ENCODE assay signal across 1 cellular context in genomic region chr12:106288510-106289195, GRCh38.
TF ChIP-seq lines count a peak whose summit lies in the region.

No MANE protein-coding gene starts in this region.

TF ChIP-seq in HepG2, 621 proteins besides CTCF, POLR2A, EP300 and RAD21 (continued from another document and continues in another):
- no peak for TF ChIP-seq BRF2 (CRISPR knock-in tag; IDR thresholded peaks at IDR 0.05)
- TF ChIP-seq ELF1 (CRISPR knock-in tag; IDR thresholded peaks at IDR 0.05): peak; percentile 14; the same call in 1 of the 2 replicates
- no peak for TF ChIP-seq SNAPC4 (CRISPR knock-in tag; IDR thresholded peaks at IDR 0.05)
- no peak for TF ChIP-seq HOXA7 (CRISPR knock-in tag; IDR thresholded peaks at IDR 0.05)
- TF ChIP-seq STAT6 (CRISPR knock-in tag; IDR thresholded peaks at IDR 0.05; ENCODE audit: borderline replicate concordance): no peak
- peak; percentile 59 for TF ChIP-seq SALL1 (CRISPR knock-in tag; IDR thresholded peaks at IDR 0.05)
- TF ChIP-seq ZNF549 (CRISPR knock-in tag; IDR thresholded peaks at IDR 0.05): no peak
- TF ChIP-seq ZNF639 (CRISPR knock-in tag; conservative IDR thresholded peaks at IDR 0.05): no peak
- TF ChIP-seq XRCC5 (optimal IDR thresholded peaks at IDR 0.05; ENCODE audit: low read length): no peak
- no peak for TF ChIP-seq ZNF3 (CRISPR knock-in tag; IDR thresholded peaks at IDR 0.05)
- TF ChIP-seq TFDP1 (CRISPR knock-in tag; IDR thresholded peaks at IDR 0.05; ENCODE audit: borderline replicate concordance): peak; percentile 42; the same call in 1 of the 2 replicates
- no peak for TF ChIP-seq MXD1 (CRISPR knock-in tag; IDR thresholded peaks at IDR 0.05)
- no peak for TF ChIP-seq SRSF4 (IDR thresholded peaks at IDR 0.05; ENCODE audit: low read depth, low read length, poor library complexity, severe bottlenecking)
- no peak for TF ChIP-seq ZNF276 (CRISPR knock-in tag; IDR thresholded peaks at IDR 0.05; ENCODE audit: low read depth)
- peak; percentile 80; the same call in 1 of the 2 replicates for TF ChIP-seq FOXK1 (CRISPR knock-in tag; IDR thresholded peaks at IDR 0.05; ENCODE audit: borderline replicate concordance, low read depth)
- no peak for TF ChIP-seq KIAA2018 (CRISPR knock-in tag; IDR thresholded peaks at IDR 0.05; ENCODE audit: borderline replicate concordance)
- TF ChIP-seq PHB2 (IDR thresholded peaks at IDR 0.05; ENCODE audit: partially characterized antibody): no peak
- TF ChIP-seq PRPF4 (IDR thresholded peaks at IDR 0.05; ENCODE audit: low read depth, low read length, poor library complexity, severe bottlenecking): peak; percentile 25
- no peak for TF ChIP-seq MAZ (IDR thresholded peaks at IDR 0.05; ENCODE audit: borderline replicate concordance, low read depth, low read length)
- TF ChIP-seq MAZ (CRISPR knock-in tag; IDR thresholded peaks at IDR 0.05; ENCODE audit: low read depth): peak; percentile 46; the same call in 1 of the 2 replicates
- TF ChIP-seq ZNF784 (CRISPR knock-in tag; IDR thresholded peaks at IDR 0.05; ENCODE audit: borderline replicate concordance): 0 out of 2 replicates have a peak, but pooled peaks have one; percentile 32
- TF ChIP-seq ZNF530 (CRISPR knock-in tag; IDR thresholded peaks at IDR 0.05; ENCODE audit: low read depth): no peak
- no peak for TF ChIP-seq KAT2B (IDR thresholded peaks at IDR 0.05; ENCODE audit: borderline replicate concordance, low read depth, low read length)
- no peak for TF ChIP-seq IRF9 (CRISPR knock-in tag; IDR thresholded peaks at IDR 0.05; ENCODE audit: borderline replicate concordance)
- no peak for TF ChIP-seq MTF1 (CRISPR knock-in tag; IDR thresholded peaks at IDR 0.05)
- TF ChIP-seq ZNF772 (CRISPR knock-in tag; IDR thresholded peaks at IDR 0.05): no peak
- no peak for TF ChIP-seq RBAK (CRISPR knock-in tag; IDR thresholded peaks at IDR 0.05)
